Comparison of ENCODE assay signal across 8 cellular contexts in genomic region chr19:27793128-27793643, GRCh38.
A peak's percentile ranks its signal among the peaks of the same experiment; 100 is the strongest.
DNase-seq lines count a peak whose midpoint lies in the region; ATAC-seq lines count a peak whose summit lies in the region.

No MANE protein-coding gene starts in this region.

- H3K27me3 ChIP-seq in CD4-positive, CD25-positive, alpha-beta regulatory T cell (ENCODE audit: control insufficient read depth, insufficient read depth, low read length): no peaks in the 10 kb centered on the region
- no peaks in the 10 kb centered on the region for H3K27me3 ChIP-seq in endocrine pancreas (ENCODE audit: control insufficient read depth, insufficient read depth, low read length)
- no peaks in the 10 kb centered on the region for H3K27me3 ChIP-seq in mononuclear cell (ENCODE audit: insufficient read depth, low read length)

- peaks cover 0 to 7% (median under 1%) of the 10 kb centered on the region in 7 donors for H3K9me3 Mint-ChIP-seq in CD4-positive, CD25-positive, alpha-beta regulatory T cell
- no peaks in the 10 kb centered on the region for H3K9me3 Mint-ChIP-seq in stimulated activated memory B cell treated with anti-CD40 and anti-IgM and Interleukin-4, amounts not matched to agents 10 μg/mL and 1 μg/mL and 100 μg/mL, for 72 hours

- peaks cover 21% of the 10 kb centered on the region for H3K36me3 Mint-ChIP-seq in CD4-positive, CD25-positive, alpha-beta regulatory T cell
- H3K36me3 Mint-ChIP-seq in stimulated activated memory B cell treated with anti-CD40 and anti-IgM and Interleukin-4, amounts not matched to agents 10 μg/mL and 1 μg/mL and 100 μg/mL, for 72 hours: peaks cover 6% of the 10 kb centered on the region

- peak overlapping the region; percentile 77 for H3K9ac ChIP-seq in endocrine pancreas (ENCODE audit: control insufficient read depth, insufficient read depth, low read length)

- peak overlapping the region; percentile 81 for H3K27ac ChIP-seq in CD4-positive, CD25-positive, alpha-beta regulatory T cell (ENCODE audit: insufficient read depth, low read length, poor library complexity, severe bottlenecking)

- H3K4me3 ChIP-seq in CD4-positive, CD25-positive, alpha-beta regulatory T cell (ENCODE audit: low read depth, low read length): peak overlapping the region; percentile 97
- H3K4me3 ChIP-seq in endocrine pancreas (ENCODE audit: control insufficient read depth, insufficient read depth, low read length) (peak overlapping the region; percentile 95), mononuclear cell (ENCODE audit: low read length) (peak overlapping the region; percentile 87)

- H3K27ac Mint-ChIP-seq in CD4-positive, CD25-positive, alpha-beta regulatory T cell: peak overlapping the region; percentile 89 to 96 (median 95)
- H3K27ac Mint-ChIP-seq in stimulated activated memory B cell treated with anti-CD40 and anti-IgM and Interleukin-4, amounts not matched to agents 10 μg/mL and 1 μg/mL and 100 μg/mL, for 72 hours: peak overlapping the region; percentile 86

- H3K4me1 Mint-ChIP-seq in CD4-positive, CD25-positive, alpha-beta regulatory T cell: peaks cover 4 to 45% (median 25%) of the 10 kb centered on the region in 4 donors
- H3K4me1 Mint-ChIP-seq in stimulated activated memory B cell treated with anti-CD40 and anti-IgM and Interleukin-4, amounts not matched to agents 10 μg/mL and 1 μg/mL and 100 μg/mL, for 72 hours: peaks cover 19% of the 10 kb centered on the region

- DNase-seq in CD4-positive, CD25-positive, alpha-beta regulatory T cell: peak in 2 of 3 donors; percentile 62 to 88
- peak; percentile 87 for DNase-seq in NCI-H460 (ENCODE audit: extremely low read depth, low read depth)
- peak; percentile 83 for DNase-seq in activated CD4-positive, alpha-beta T cell treated with anti-CD3 and anti-CD28 coated beads for 48 hours

- H3K4me3 Mint-ChIP-seq in CD4-positive, CD25-positive, alpha-beta regulatory T cell: peak overlapping the region; percentile 87 to 96 (median 94)
- peak overlapping the region; percentile 93 for H3K4me3 Mint-ChIP-seq in stimulated activated memory B cell treated with anti-CD40 and anti-IgM and Interleukin-4, amounts not matched to agents 10 μg/mL and 1 μg/mL and 100 μg/mL, for 72 hours

- H3K27me3 Mint-ChIP-seq in CD4-positive, CD25-positive, alpha-beta regulatory T cell: no peaks in the 10 kb centered on the region
- H3K27me3 Mint-ChIP-seq in stimulated activated memory B cell treated with anti-CD40 and anti-IgM and Interleukin-4, amounts not matched to agents 10 μg/mL and 1 μg/mL and 100 μg/mL, for 72 hours: no peaks in the 10 kb centered on the region

- peaks cover 30% of the 10 kb centered on the region for H3K4me1 ChIP-seq in CD4-positive, CD25-positive, alpha-beta regulatory T cell (ENCODE audit: control insufficient read depth, insufficient read depth, low read length, poor library complexity, severe bottlenecking)
- no peaks in the 10 kb centered on the region for H3K4me1 ChIP-seq in endocrine pancreas (ENCODE audit: control insufficient read depth, insufficient read depth, low read length)
- H3K4me1 ChIP-seq in mononuclear cell (ENCODE audit: insufficient read depth, low read length): peaks cover 27% of the 10 kb centered on the region

- H3K36me3 ChIP-seq in CD4-positive, CD25-positive, alpha-beta regulatory T cell (ENCODE audit: control insufficient read depth, insufficient read depth, low read length): no peaks in the 10 kb centered on the region
- H3K36me3 ChIP-seq in endocrine pancreas (ENCODE audit: control insufficient read depth, insufficient read depth, low read length): no peaks in the 10 kb centered on the region

- H3K9me3 ChIP-seq in CD4-positive, CD25-positive, alpha-beta regulatory T cell (ENCODE audit: control insufficient read depth in 2 of 2, low read length in 2 of 2): peaks cover 0 to 1% of the 10 kb centered on the region in 2 experiments
- H3K9me3 ChIP-seq in endocrine pancreas (ENCODE audit: control insufficient read depth, low read length): no peaks in the 10 kb centered on the region
- no peaks in the 10 kb centered on the region for H3K9me3 ChIP-seq in mononuclear cell (ENCODE audit: low read depth, low read length)

- ATAC-seq in CD4-positive, CD25-positive, alpha-beta regulatory T cell (ENCODE audit: low read depth in 2 of 2): peak; percentile 53 to 55
- ATAC-seq in GM19328 (IDR thresholded peaks at IDR 0.05; ENCODE audit: unreplicated experiment) (peak; percentile 69), HG03442 (IDR thresholded peaks at IDR 0.05; ENCODE audit: unreplicated experiment) (peak; percentile 67)
- ATAC-seq in stimulated activated memory B cell treated with anti-CD40 and anti-IgM and Interleukin-4, amounts not matched to agents 10 μg/mL and 1 μg/mL and 100 μg/mL, for 72 hours: peak; percentile 93

Comparison
In these comparisons a context has a peak if more than half of its experiments do, and no peak if none do; other contexts are left out.
1. Peak in every context shown above with its lines: DNase-seq, ATAC-seq, H3K4me3 ChIP-seq and H3K27ac ChIP-seq.